In the genomic region with DNA sequence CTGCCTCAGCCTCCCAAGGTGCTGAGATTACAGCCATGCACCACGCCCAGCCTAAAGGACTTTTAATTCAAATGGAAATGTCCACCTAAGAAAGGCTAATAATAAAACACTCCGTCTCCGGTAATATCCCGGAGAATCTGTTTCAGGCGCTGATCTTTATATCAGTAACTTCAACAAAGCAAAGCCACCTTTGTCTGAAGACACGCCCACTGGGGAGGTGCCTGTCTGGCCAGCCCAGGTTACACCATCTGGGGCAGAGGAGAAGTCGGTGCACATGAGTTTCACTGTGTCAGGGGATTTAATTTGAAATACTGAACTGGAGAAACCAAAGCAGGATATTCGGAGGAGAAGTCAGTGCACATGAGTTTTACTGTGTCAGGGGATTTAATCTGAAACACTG, we compare ENCODE assay signal across 1 cellular context.
TF ChIP-seq lines count a peak whose summit lies in the region.

No MANE protein-coding gene starts in this region.

TF ChIP-seq in H1, 55 proteins besides CTCF, POLR2A, EP300 and RAD21:
- TF ChIP-seq NANOG (IDR thresholded peaks at IDR 0.05; ENCODE audit: insufficient read depth, low read depth, low read length, poor library complexity, severe bottlenecking) (no peak), JUND (IDR thresholded peaks at IDR 0.05; ENCODE audit: low read length) (no peak), HDAC2 (IDR thresholded peaks at IDR 0.05; ENCODE audit: borderline replicate concordance in 1 of 2, low read depth in 2 of 2, low read length in 2 of 2) (no peak), SP1 (IDR thresholded peaks at IDR 0.05; ENCODE audit: low read depth, low read length) (no peak), SAP30 (IDR thresholded peaks at IDR 0.05; ENCODE audit: insufficient read depth, insufficient replicate concordance, low read length) (no peak), SIX5 (IDR thresholded peaks at IDR 0.05; ENCODE audit: low read depth, low read length) (no peak), RXRA (IDR thresholded peaks at IDR 0.05; ENCODE audit: insufficient read depth, low read depth, low read length) (no peak), CHD1 (IDR thresholded peaks at IDR 0.05; ENCODE audit: low read depth, low read length) (no peak), PHF8 (conservative IDR thresholded peaks at IDR 0.05; ENCODE audit: low read depth, low read length) (no peak)
TF ChIP-seq in H1: peak in this region for 0.
